In genomic region chr9:88954073-88954472, GRCh38 we compare ENCODE assay signal across 15 cellular contexts. TPM values are rescaled to one million over a fixed set of nuclear protein-coding genes. Genes with fewer than 3 reads are reported as not detected.
DNase-seq lines count a peak whose midpoint lies in the region; ATAC-seq, FAIRE-seq and TF ChIP-seq lines count a peak whose summit lies in the region.
"Had no signal": no experiment of that assay in that cellular context is flagged by ENCODE, and none has a peak within 500 bp of the region (broad histone marks: within the 10 kb centered on the region; RNA-seq: fewer than 3 reads in every experiment).

No MANE protein-coding gene starts in this region.

- H3K9me2 ChIP-seq in Loucy (replicated peaks; ENCODE audit: low read depth, low read length) = no peaks in the 10 kb centered on the region

- H3K4me1 ChIP-seq in Loucy (ENCODE audit: insufficient read depth, low read length, poor library complexity, severe bottlenecking) = peaks cover 65% of the 10 kb centered on the region
- H3K4me1 ChIP-seq in skeletal muscle satellite cell (ENCODE audit: control insufficient read depth, insufficient read depth, low read length) = peaks cover 41% of the 10 kb centered on the region
- H3K4me1 ChIP-seq: gastrocnemius medialis had no signal

- H3K4me3 ChIP-seq in Loucy (ENCODE audit: low read length, poor library complexity, severe bottlenecking) (peak overlapping the region; percentile 19), bronchial epithelial cell (ENCODE audit: low read depth, low read length) (no peak overlapping the region), skeletal muscle satellite cell (ENCODE audit: low read length) (peak overlapping the region; percentile 4)
- H3K4me3 ChIP-seq: adrenal gland, gastrocnemius medialis had no signal

- H3K9me3 ChIP-seq in Loucy (ENCODE audit: insufficient read depth, low read depth, low read length) (no peaks in the 10 kb centered on the region), skeletal muscle satellite cell (replicated peaks; ENCODE audit: low read length) (no peaks in the 10 kb centered on the region)
- H3K9me3 ChIP-seq: adrenal gland, gastrocnemius medialis had no signal

- peak overlapping the region; percentile 56 for H3K4me2 ChIP-seq in Loucy (ENCODE audit: low read depth, low read length, poor library complexity, severe bottlenecking)
- H3K4me2 ChIP-seq in skeletal muscle satellite cell (ENCODE audit: low read length) = peak overlapping the region; percentile 58

- H3K9ac ChIP-seq in Loucy (ENCODE audit: low read depth, low read length, poor library complexity, severe bottlenecking) (no peak overlapping the region), skeletal muscle satellite cell (ENCODE audit: low read depth, low read length) (no peak overlapping the region)

- H3F3A ChIP-seq in Loucy (ENCODE audit: low read depth) = no peaks in the 10 kb centered on the region

- H3K27me3 ChIP-seq in Loucy (ENCODE audit: insufficient read depth, low read length, poor library complexity, severe bottlenecking) = no peaks in the 10 kb centered on the region
- no peaks in the 10 kb centered on the region for H3K27me3 ChIP-seq in bronchial epithelial cell (ENCODE audit: control insufficient read depth, insufficient read depth, low read length)
- no peaks in the 10 kb centered on the region for H3K27me3 ChIP-seq in skeletal muscle satellite cell (ENCODE audit: control insufficient read depth, insufficient read depth, low read length)
- H3K27me3 ChIP-seq: adrenal gland, gastrocnemius medialis had no signal

- POLR2A ChIA-PET in GM10248 (lab: Yijun Ruan, JAX) = no interaction called here

- DNase-seq in EH (ENCODE audit: low read depth) = peak; percentile 64
- DNase-seq in bronchial epithelial cell (ENCODE audit: low read depth) = peak; percentile 41
- no peak for DNase-seq in NCI-H82 (lab: John Stamatoyannopoulos, UW)
- no peak for DNase-seq in GM10248 (ENCODE audit: extremely low spot score)
- DNase-seq: activated CD4-positive, CD25-positive, alpha-beta regulatory T cell treated with anti-CD3 and anti-CD28 coated beads, Interleukin-2, amount 50 U/mL, for 72 hours; activated T-cell treated with anti-CD3 and anti-CD28 coated beads, Interleukin-2, amount 50 U/mL, for 24 hours; adrenal gland; gastrocnemius medialis; naive thymus-derived CD8-positive, alpha-beta T cell; SW 1271 had no signal

- H3K36me3 ChIP-seq in Loucy (ENCODE audit: insufficient read depth, low read length) (no peaks in the 10 kb centered on the region), bronchial epithelial cell (ENCODE audit: control insufficient read depth, insufficient read depth, low read length) (no peaks in the 10 kb centered on the region), skeletal muscle satellite cell (ENCODE audit: insufficient read depth, low read length) (no peaks in the 10 kb centered on the region)
- H3K36me3 ChIP-seq: adrenal gland, gastrocnemius medialis had no signal

- H4K20me1 ChIP-seq in Loucy (ENCODE audit: insufficient read depth, low read length, poor library complexity, severe bottlenecking) = no peaks in the 10 kb centered on the region

- no peak for ATAC-seq in activated CD4-positive, CD25-positive, alpha-beta regulatory T cell treated with anti-CD3 and anti-CD28 coated beads, Interleukin-2, amount 50 U/mL, for 24 hours
- ATAC-seq: gastrocnemius medialis; naive thymus-derived CD8-positive, alpha-beta T cell had no signal

- TF ChIP-seq CTCF in Loucy (conservative IDR thresholded peaks at IDR 0.05; ENCODE audit: low read length) (no peak), bronchial epithelial cell (IDR thresholded peaks at IDR 0.05; ENCODE audit: insufficient read depth, low read length, severe bottlenecking) (no peak), GM10248 (IDR thresholded peaks at IDR 0.05; ENCODE audit: control extremely low read depth, extremely low read depth, low read depth, missing control alignments) (no peak)

- no peak overlapping the region for H2AFZ ChIP-seq in Loucy (ENCODE audit: low read length)

- FAIRE-seq in bronchial epithelial cell (lab: Jason Lieb, UNC) = no peak
- FAIRE-seq: D721Med, keratinocyte had no signal

- no peaks in the 10 kb centered on the region for H3K79me2 ChIP-seq in Loucy (ENCODE audit: insufficient read depth, low read length)

- CTCF ChIA-PET in GM10248 (lab: Yijun Ruan, JAX) = no interaction called here

RNA-seq across cellular contexts. Expression of gene S1PR3, which starts 37.2 kb away (rescaled TPM):
- total RNA-seq in bronchial epithelial cell = 0.26 and 0.79 TPM in 2 replicates
- 148 and 158 TPM in 2 replicates for total RNA-seq in skeletal muscle satellite cell (2012; rRNA removed)
- total RNA-seq: naive thymus-derived CD8-positive, alpha-beta T cell had no signal

Comparison
In these comparisons a context has a peak if more than half of its experiments do, and no peak if none do; other contexts are left out.
1. DNase-seq: peak in EH (single experiment) and bronchial epithelial cell (single experiment); none in NCI-H82 (single experiment) and GM10248 (single experiment).